12 cellular contexts compared by ENCODE assay signal in the genomic region with DNA sequence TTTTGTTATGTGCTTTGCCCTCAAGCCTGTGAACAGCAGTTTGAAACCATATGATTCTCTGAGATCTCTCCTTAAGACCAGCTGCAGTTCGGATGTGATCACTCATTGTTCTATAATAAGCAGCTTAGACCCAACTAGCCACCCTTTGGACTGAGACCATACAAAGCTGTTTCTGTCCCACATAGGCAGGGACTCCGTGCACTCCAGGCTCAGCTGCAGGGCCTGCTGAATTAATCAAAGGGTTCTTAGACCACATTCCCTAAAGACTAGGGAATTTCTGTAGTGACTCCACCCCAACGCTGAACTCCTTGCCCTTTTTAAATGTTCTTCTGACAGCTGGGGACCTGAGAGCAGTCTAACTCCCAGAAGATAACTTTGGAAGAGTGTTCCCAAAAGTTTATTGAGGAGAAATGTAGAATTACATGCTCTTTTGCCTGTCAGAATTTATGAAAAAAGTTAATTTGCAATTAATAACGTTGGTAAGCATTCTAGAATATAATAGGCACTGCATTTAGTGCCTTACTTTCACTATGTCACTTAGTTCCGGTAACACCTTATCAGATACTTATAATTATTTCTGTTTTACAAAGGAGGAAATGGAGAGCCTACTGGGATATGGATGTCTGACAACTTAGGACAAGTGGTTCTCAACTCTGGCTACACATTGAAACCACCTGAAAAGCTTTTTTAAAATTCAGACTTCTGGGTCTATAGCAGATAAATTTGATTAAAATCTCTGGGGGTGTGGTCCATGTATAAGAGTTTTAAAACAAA. TPM values are rescaled to one million over a fixed set of nuclear protein-coding genes. Genes with fewer than 3 reads are reported as not detected.
DNase-seq lines count a peak whose midpoint lies in the region; ATAC-seq and TF ChIP-seq lines count a peak whose summit lies in the region.
"Had no signal": no experiment of that assay in that cellular context is flagged by ENCODE, and none has a peak within 500 bp of the region (broad histone marks: within the 10 kb centered on the region; RNA-seq: fewer than 3 reads in every experiment).

No MANE protein-coding gene starts in this region.

- no peak for TF ChIP-seq POLR2A in gastrocnemius medialis (IDR thresholded peaks at IDR 0.05)

- intact Hi-C loops in gastrocnemius medialis (cut with DNase I; ENCODE audit: low total_unique reads) = no loop called here

- H3K4me1 ChIP-seq in HUES48 (ENCODE audit: control insufficient read depth, insufficient read depth, low read length) (peaks cover 58% of the 10 kb centered on the region), gastrocnemius medialis (peaks cover 27 to 30% of the 10 kb centered on the region in 2 donors)

- ATAC-seq in gastrocnemius medialis (peak; percentile 92 to 96), GM21825 (IDR thresholded peaks at IDR 0.05; ENCODE audit: unreplicated experiment) (no peak)
- ATAC-seq: HepG2 had no signal

- H3K36me3 ChIP-seq in HUES48 (ENCODE audit: control insufficient read depth, insufficient read depth, low read length) = peaks cover 6% of the 10 kb centered on the region
- H3K36me3 ChIP-seq in gastrocnemius medialis = no peaks in the 10 kb centered on the region

- DNase-seq in dermis blood vessel endothelial cell (peak; percentile 24), left kidney (ENCODE audit: low read depth, low spot score) (peak; percentile 10), gastrocnemius medialis (peak; percentile 6 to 17), COLO668 (lab: John Stamatoyannopoulos, UW; ENCODE audit: unreplicated experiment) (no peak), NCI-H526 (lab: John Stamatoyannopoulos, UW) (no peak), cerebellar nuclear complex (lab: John Stamatoyannopoulos, UW) (no peak)
- DNase-seq: COR-L47; SK-N-SH; stimulated activated CD4-positive, alpha-beta T cell treated with anti-CD3 and anti-CD28 coated beads, Interleukin-4, amount 100 ng/mL, for 24 hours had no signal

- TF ChIP-seq CTCF in gastrocnemius medialis (IDR thresholded peaks at IDR 0.05 in 4 of 5, conservative IDR thresholded peaks at IDR 0.05 in 1 of 5) = no peak

- H3K27ac ChIP-seq in HUES48 (ENCODE audit: low read depth, low read length) = peak overlapping the region; percentile 25
- peak overlapping the region; percentile 47 to 74 (median 70) for H3K27ac ChIP-seq in gastrocnemius medialis

- H3K9me3 ChIP-seq in HUES48 (ENCODE audit: control insufficient read depth, insufficient read depth, low read length) (no peaks in the 10 kb centered on the region), gastrocnemius medialis (no peaks in the 10 kb centered on the region)
- H3K9me3 ChIP-seq: SK-N-SH had no signal

- H3K4me3 ChIP-seq in HUES48 (ENCODE audit: low read depth, low read length) (no peak overlapping the region), gastrocnemius medialis (peak overlapping the region in 2 of 4 donors; percentile 1 to 30)

- in situ Hi-C loops in gastrocnemius medialis (cut with MboI; ENCODE audit: low sequenced_read_pairs in 4 of 4) = no loop called here

- H3K9ac ChIP-seq in HUES48 (ENCODE audit: low read depth, low read length) = no peak overlapping the region
- H3K9ac ChIP-seq: SK-N-SH had no signal

- H3K27me3 ChIP-seq in HUES48 (ENCODE audit: control insufficient read depth, insufficient read depth, low read length) (no peaks in the 10 kb centered on the region), gastrocnemius medialis (no peaks in the 10 kb centered on the region)

RNA-seq across cellular contexts. Expression of a gene that starts 42.3 kb away (rescaled TPM):
- total RNA-seq in dermis blood vessel endothelial cell (15.7 and 17.2 TPM in 2 replicates), gastrocnemius medialis (10 to 100 TPM in 2 of 4 donors, 1 to 10 TPM in 2; 7.3 to 16.4 (median 12.1) TPM)
- total RNA-seq: HepG2 had no signal

Comparison
In these comparisons a context has a peak if more than half of its experiments do, and no peak if none do; other contexts are left out.
1. DNase-seq: peak in dermis blood vessel endothelial cell (single experiment), left kidney (single experiment) and gastrocnemius medialis (2 of 2); none in COLO668 (single experiment), NCI-H526 (0 of 2) and cerebellar nuclear complex (0 of 2).